8 cellular contexts compared by ENCODE assay signal in the genomic region with DNA sequence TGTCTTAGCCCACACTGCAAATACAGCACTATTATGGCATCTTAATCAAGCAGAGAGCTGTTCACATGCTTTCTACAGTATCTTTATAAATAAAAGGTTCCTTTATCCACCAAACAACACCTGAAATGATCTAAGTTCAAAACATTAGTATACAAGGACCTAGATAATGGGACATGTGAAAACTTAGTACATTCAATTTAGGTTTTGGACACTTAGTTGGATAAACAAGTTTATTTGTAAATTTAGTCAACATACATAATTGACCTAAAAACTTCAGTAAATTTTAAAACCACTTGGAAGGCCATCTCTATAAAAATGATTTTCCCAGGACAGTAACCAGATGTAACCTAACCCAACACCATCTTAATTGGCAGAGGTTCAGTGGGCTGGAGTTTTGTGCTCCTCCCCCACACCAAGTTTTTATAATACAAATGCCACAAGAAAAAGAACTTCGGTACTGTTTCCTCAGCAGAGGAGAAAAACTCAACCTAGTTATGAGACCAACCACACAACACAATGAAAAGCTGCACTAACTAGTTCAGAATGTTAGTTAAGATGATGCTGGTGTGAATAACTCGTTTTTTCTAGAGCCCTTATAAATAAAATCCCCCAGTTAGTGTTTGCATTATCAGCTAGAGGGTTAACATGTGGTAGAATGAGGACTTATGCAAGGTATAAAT. TPM values are rescaled to one million over a fixed set of nuclear protein-coding genes. Genes with fewer than 3 reads are reported as not detected.
DNase-seq lines count a peak whose midpoint lies in the region; ATAC-seq and TF ChIP-seq lines count a peak whose summit lies in the region.

No MANE protein-coding gene starts in this region.

- H3K4me3 Mint-ChIP-seq in brain, result peak overlapping the region; percentile 93 to 98 (median 97)
- H3K4me3 Mint-ChIP-seq in memory B cell, result peak overlapping the region; percentile 76

- H3K27me3 Mint-ChIP-seq in brain (peaks cover 24% of the 10 kb centered on the region), memory B cell (no peaks in the 10 kb centered on the region)

- H3K4me1 ChIP-seq in heart left ventricle, result peaks cover 14 to 42% (median 29%) of the 10 kb centered on the region in 12 donors
- peaks cover 20% of the 10 kb centered on the region for H3K4me1 ChIP-seq in upper lobe of right lung

- H3K9me3 Mint-ChIP-seq in brain (peaks cover 0 to 6% (median 3%) of the 10 kb centered on the region in 5 experiments), memory B cell (no peaks in the 10 kb centered on the region)

- no peak for TF ChIP-seq POLR2A in heart left ventricle (IDR thresholded peaks at IDR 0.05)

- H3K4me3 ChIP-seq in heart left ventricle, result peak overlapping the region; percentile 67 to 97 (median 88)
- H3K4me3 ChIP-seq in upper lobe of right lung, result peak overlapping the region; percentile 81

- H3K4me1 Mint-ChIP-seq in brain, result peaks cover 67% of the 10 kb centered on the region
- peaks cover 25% of the 10 kb centered on the region for H3K4me1 Mint-ChIP-seq in memory B cell

- H3K36me3 Mint-ChIP-seq in brain, result peaks cover 46% of the 10 kb centered on the region
- H3K36me3 Mint-ChIP-seq in memory B cell, result peaks cover 15% of the 10 kb centered on the region

- TF ChIP-seq CTCF in heart left ventricle (IDR thresholded peaks at IDR 0.05), result no peak
- no peak for TF ChIP-seq CTCF in brain (conservative IDR thresholded peaks at IDR 0.05)
- TF ChIP-seq CTCF in upper lobe of right lung (IDR thresholded peaks at IDR 0.05), result no peak

- H3K27ac Mint-ChIP-seq in brain, result peak overlapping the region in 4 of 5 experiments; percentile 13 to 94 (median 84)
- peak overlapping the region; percentile 100 for H3K27ac Mint-ChIP-seq in memory B cell

- no peaks in the 10 kb centered on the region for H3K9me3 ChIP-seq in heart left ventricle
- H3K9me3 ChIP-seq in upper lobe of right lung, result no peaks in the 10 kb centered on the region

- H3K36me3 ChIP-seq in heart left ventricle (peaks cover 9 to 54% (median 49%) of the 10 kb centered on the region in 9 donors), upper lobe of right lung (peaks cover 42% of the 10 kb centered on the region)

- peak overlapping the region in 10 of 12 donors; percentile 6 to 100 (median 98) for H3K27ac ChIP-seq in heart left ventricle
- no peak overlapping the region for H3K27ac ChIP-seq in upper lobe of right lung

- WGBS in heart left ventricle, 4 donors, result 0 to 8% (median 1%) methylated on average over 2 of the region's 2 CpGs

- intact Hi-C loops in heart left ventricle (cut with DNase I) (loop anchor here in 7 of 10 donors (5.0 to 10.0 kb wide), 5 partner anchors 70 to 120 kb away; a partner anchor contains a TSS), cardiac septum (cut with DNase I) (no loop called here), upper lobe of right lung (cut with DNase I) (no loop called here)

- ATAC-seq in heart left ventricle, result no peak
- no peak for ATAC-seq in memory B cell (ENCODE audit: low read depth)
- no peak for ATAC-seq in upper lobe of right lung
- no peak for ATAC-seq in HG03442 (IDR thresholded peaks at IDR 0.05; ENCODE audit: unreplicated experiment)

- no peaks in the 10 kb centered on the region for H3K27me3 ChIP-seq in heart left ventricle
- H3K27me3 ChIP-seq in upper lobe of right lung, result no peaks in the 10 kb centered on the region

- DNase-seq in heart left ventricle (no peak), cardiac septum (ENCODE audit: low spot score) (no peak), memory B cell (ENCODE audit: low spot score in 2 of 2) (no peak), upper lobe of right lung (no peak), mesenteric fat pad (ENCODE audit: low spot score) (no peak), SK-N-DZ (ENCODE audit: low spot score) (no peak)

RNA-seq across cellular contexts. Expression of a gene that starts 7.2 kb away (rescaled TPM):
- total RNA-seq in heart left ventricle (10 to 100 TPM; 11.3 to 27.5 (median 16.3) TPM), cardiac septum (16.8 TPM), upper lobe of right lung (27.1 TPM), mesenteric fat pad (24.6 TPM)
- polyA plus RNA-seq in heart left ventricle (10 to 100 TPM; 14.6 to 18.5 TPM), brain (ENCODE audit: insufficient read depth, low read depth, low replicate concordance) (34.9 TPM)
- polyA plus RNA-seq in SK-N-DZ (2014; cell fraction: cytosol; rRNA removed), result 115 and 128 TPM in 2 replicates
- 135 and 145 TPM in 2 replicates for polyA plus RNA-seq in SK-N-DZ (2014; cell fraction: nucleus; rRNA removed)

RNA-seq across cellular contexts. Expression of a gene that starts 12.4 kb away (rescaled TPM):
- total RNA-seq in heart left ventricle (10 to 100 TPM in 8 of 9 donors, 1 to 10 TPM in 1; 9.6 to 30.6 (median 16.5) TPM), cardiac septum (11.5 TPM), upper lobe of right lung (31.6 TPM), mesenteric fat pad (26.4 TPM)
- polyA plus RNA-seq in heart left ventricle (10 to 100 TPM; 25.5 to 31.2 TPM), brain (ENCODE audit: insufficient read depth, low read depth, low replicate concordance) (26.8 TPM)
- polyA plus RNA-seq in SK-N-DZ (2014; cell fraction: cytosol; rRNA removed), result 31.3 and 40.1 TPM in 2 replicates
- polyA plus RNA-seq in SK-N-DZ (2014; cell fraction: nucleus; rRNA removed), result 40.1 and 54.0 TPM in 2 replicates

RNA-seq across cellular contexts. Expression of a gene that starts 56.1 kb away (rescaled TPM):
- total RNA-seq in heart left ventricle (10 to 100 TPM in 6 of 9 donors, 1 to 10 TPM in 3; 5.1 to 26.8 (median 11.0) TPM), cardiac septum (5.7 TPM), upper lobe of right lung (82.2 TPM), mesenteric fat pad (13.9 TPM)
- polyA plus RNA-seq in heart left ventricle (1 to 10 TPM; 4.0 to 7.5 TPM), brain (ENCODE audit: insufficient read depth, low read depth, low replicate concordance) (29.4 TPM)
- polyA plus RNA-seq in SK-N-DZ (2014; cell fraction: cytosol; rRNA removed), result 0.62 and 1.4 TPM in 2 replicates
- 0.23 and 0.32 TPM in 2 replicates for polyA plus RNA-seq in SK-N-DZ (2014; cell fraction: nucleus; rRNA removed)

Comparison
In these comparisons a context has a peak if more than half of its experiments do, and no peak if none do; other contexts are left out.
1. intact Hi-C loops: an anchor here in heart left ventricle (5.0 to 10.0 kb wide); none called in cardiac septum and upper lobe of right lung.